19 cellular contexts compared by ENCODE assay signal in the genomic region with DNA sequence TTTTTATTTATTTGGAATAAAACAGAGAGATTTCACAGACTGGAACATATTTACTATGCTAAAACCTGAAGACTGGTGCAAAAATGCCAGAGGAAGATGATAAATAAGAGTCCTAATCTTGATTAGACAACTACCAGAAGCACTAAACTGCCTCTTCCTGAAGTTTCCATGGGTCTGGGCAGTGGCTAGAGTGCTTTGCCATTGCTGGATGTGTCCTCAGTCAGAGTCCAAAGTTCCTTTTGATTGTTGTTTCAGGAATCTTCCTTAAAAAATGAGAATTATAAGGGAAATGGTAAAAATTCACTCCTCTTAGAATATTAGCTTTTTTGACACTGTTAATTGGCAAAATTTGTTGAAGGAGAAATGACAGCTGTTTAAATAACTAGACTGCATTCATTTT.
"Had no signal": no experiment of that assay in that cellular context is flagged by ENCODE, and none has a peak within 500 bp of the region (broad histone marks: within the 10 kb centered on the region; RNA-seq: fewer than 3 reads in every experiment).

No MANE protein-coding gene starts in this region.

- FAIRE-seq: keratinocyte had no signal

- H3K4me1 ChIP-seq: esophagus squamous epithelium, gastroesophageal sphincter, tibial nerve, upper lobe of right lung had no signal

- H3K9me3 ChIP-seq: esophagus squamous epithelium, neutrophil, right atrium auricular region, upper lobe of right lung had no signal

- DNase-seq: cerebellar nuclear complex; effector memory CD8-positive, alpha-beta T cell; esophagus squamous epithelium; foreskin fibroblast; glutamatergic neuron; immature natural killer cell; left ventricle myocardium superior; mesendoderm; naive thymus-derived CD8-positive, alpha-beta T cell; posterior cingulate gyrus; stimulated activated CD4-positive, alpha-beta T cell treated with anti-CD3 and anti-CD28 coated beads, Interleukin-4, amount 100 ng/mL, for 1 hour; stimulated activated CD8-positive, alpha-beta memory T cell treated with anti-CD3 and anti-CD28 coated beads, Interleukin-4, amount 100 ng/mL, for 48 hours; upper lobe of right lung had no signal

- H3K27ac ChIP-seq: esophagus squamous epithelium, gastroesophageal sphincter, neutrophil, right atrium auricular region, tibial nerve, upper lobe of right lung had no signal

- H3K27me3 ChIP-seq: esophagus squamous epithelium, gastroesophageal sphincter, neutrophil, right atrium auricular region, tibial nerve, upper lobe of right lung had no signal

- H3K4me3 ChIP-seq: esophagus squamous epithelium, gastroesophageal sphincter, right atrium auricular region, tibial nerve, upper lobe of right lung had no signal

- ATAC-seq: effector memory CD8-positive, alpha-beta T cell; gastroesophageal sphincter; left ventricle myocardium superior; naive thymus-derived CD8-positive, alpha-beta T cell; stimulated activated effector memory CD8-positive, alpha-beta T cell treated with anti-CD3 and anti-CD28 coated beads, Interleukin-12 subunit alpha, Interleukin-12 subunit beta, amount 100 ng/mL, for 72 hours; upper lobe of right lung had no signal

- H3K36me3 ChIP-seq: esophagus squamous epithelium, gastroesophageal sphincter, neutrophil, right atrium auricular region, tibial nerve, upper lobe of right lung had no signal
